In the genomic region with DNA sequence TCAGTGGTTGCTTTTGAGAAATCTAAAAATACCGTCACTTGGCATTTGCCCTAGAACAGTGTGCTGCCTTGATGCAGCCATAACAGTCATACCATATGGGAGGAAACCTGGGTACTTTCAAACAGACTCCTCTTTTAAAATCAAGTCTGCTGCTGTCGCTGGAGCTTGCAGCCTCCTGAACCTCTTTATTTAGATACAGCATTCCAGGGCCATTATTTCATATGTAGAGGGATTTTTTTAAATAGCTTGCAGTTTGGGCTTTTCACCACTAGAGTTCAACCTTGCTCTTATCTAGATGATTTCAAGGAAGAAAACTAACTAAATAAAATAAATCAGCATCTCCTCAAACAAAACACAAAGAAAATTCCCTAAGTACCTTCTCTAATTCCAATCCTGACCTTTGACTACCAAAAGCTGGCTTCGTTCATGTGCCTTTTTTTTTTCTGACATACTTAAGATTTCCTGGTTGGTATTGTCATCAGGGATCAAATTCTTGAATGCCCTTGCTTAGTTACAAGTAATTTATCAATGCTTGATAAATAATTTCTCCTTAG, we compare ENCODE assay signal across 8 cellular contexts.
A peak's percentile ranks its signal among the peaks of the same experiment; 100 is the strongest.
DNase-seq lines count a peak whose midpoint lies in the region; ATAC-seq and TF ChIP-seq lines count a peak whose summit lies in the region.

No MANE protein-coding gene starts in this region.

- peaks cover 4% of the 10 kb centered on the region for H3K4me1 Mint-ChIP-seq in activated T-cell treated with anti-CD3 and anti-CD28 coated beads, Interleukin-2, amount 50 U/mL, for 4 hours (ENCODE audit: low read depth)

- no peaks in the 10 kb centered on the region for H3K9me3 ChIP-seq in WERI-Rb-1 (ENCODE audit: severe bottlenecking)

- H3K27me3 Mint-ChIP-seq in activated T-cell treated with anti-CD3 and anti-CD28 coated beads, Interleukin-2, amount 50 U/mL, for 4 hours (ENCODE audit: low read depth) = peaks cover 4% of the 10 kb centered on the region

- no peak overlapping the region for H3K4me3 Mint-ChIP-seq in activated T-cell treated with anti-CD3 and anti-CD28 coated beads, Interleukin-2, amount 50 U/mL, for 4 hours

- H3K27me3 ChIP-seq in WERI-Rb-1 (ENCODE audit: insufficient read depth, low read depth, severe bottlenecking) = no peaks in the 10 kb centered on the region

- ATAC-seq in HG03565 (IDR thresholded peaks at IDR 0.05; ENCODE audit: unreplicated experiment) = no peak
- no peak for ATAC-seq in activated T-cell treated with anti-CD3 and anti-CD28 coated beads, Interleukin-2, amount 50 U/mL, for 4 hours

- H3K27ac ChIP-seq in WERI-Rb-1 = no peak overlapping the region

- H3K36me3 Mint-ChIP-seq in activated T-cell treated with anti-CD3 and anti-CD28 coated beads, Interleukin-2, amount 50 U/mL, for 4 hours (ENCODE audit: insufficient read depth) = no peaks in the 10 kb centered on the region

- H3K36me3 ChIP-seq in WERI-Rb-1 = no peaks in the 10 kb centered on the region

- H3K4me3 ChIP-seq in WERI-Rb-1 (ENCODE audit: low read depth, low read length) = no peak overlapping the region

- TF ChIP-seq CTCF in WERI-Rb-1 (IDR thresholded peaks at IDR 0.05; ENCODE audit: low read depth, low read length) = peak; percentile 25; the same call in 1 of the 2 replicates

- DNase-seq in DMS53 treated with DMSO at 0.1 percent for 48 hours (lab: John Stamatoyannopoulos, UW; ENCODE audit: unreplicated experiment) = peak; percentile 24
- DNase-seq in HT1080 (ENCODE audit: low read depth) = peak; percentile 73
- DNase-seq in WERI-Rb-1 = no peak
- DNase-seq in iPS-NIHi7 (ENCODE audit: extremely low spot score) = peak; percentile 31
- DNase-seq in activated T-cell treated with anti-CD3 and anti-CD28 coated beads, Interleukin-2, amount 50 U/mL, for 4 hours = no peak
- DNase-seq in GOT3 (lab: John Stamatoyannopoulos, UW) = no peak
- no peak for DNase-seq in NK-92 treated with Interleukin-12 subunit alpha and Interleukin-12 subunit beta, amount 100 ng/mL, for 24 hours (lab: John Stamatoyannopoulos, UW)

- no peaks in the 10 kb centered on the region for H3K9me3 Mint-ChIP-seq in activated T-cell treated with anti-CD3 and anti-CD28 coated beads, Interleukin-2, amount 50 U/mL, for 4 hours

Comparison
In these comparisons a context has a peak if more than half of its experiments do, and no peak if none do; other contexts are left out.
1. DNase-seq: peak in DMS53 treated with DMSO at 0.1 percent for 48 hours (single experiment), HT1080 (single experiment) and iPS-NIHi7 (single experiment); none in WERI-Rb-1 (single experiment), activated T-cell treated with anti-CD3 and anti-CD28 coated beads, Interleukin-2, amount 50 U/mL, for 4 hours (single experiment), GOT3 (single experiment) and NK-92 treated with Interleukin-12 subunit alpha and Interleukin-12 subunit beta, amount 100 ng/mL, for 24 hours (single experiment).